Comparison of ENCODE assay signal across 8 cellular contexts in genomic region chr15:75683646-75684312, GRCh38. TPM values are rescaled to one million over a fixed set of nuclear protein-coding genes. Genes with fewer than 3 reads are reported as not detected.
DNase-seq lines count a peak whose midpoint lies in the region; ATAC-seq and TF ChIP-seq lines count a peak whose summit lies in the region.
"Not testable (repeated sequence)": the region's sequence is repeated elsewhere in the genome, so short reads cannot be mapped to it uniquely, and the experiment has no call there.

No MANE protein-coding gene starts in this region.

- WGBS in upper lobe of left lung, 2 donors, result 18% methylated on average over 11 of the region's 14 CpGs; no CpG with 5 or more reads in 1 of the 2 donors

- not testable (repeated sequence) for H3K9me3 Mint-ChIP-seq in central memory CD8-positive, alpha-beta T cell; immature natural killer cell

- H3K9me3 ChIP-seq in Peyer's patch, gastrocnemius medialis, upper lobe of left lung: not testable (repeated sequence)

- H3K4me1 ChIP-seq in Peyer's patch, gastrocnemius medialis: not testable (repeated sequence)
- H3K4me1 ChIP-seq in upper lobe of left lung, result peaks cover 6 to 14% (median 8%) of the 10 kb centered on the region in 4 donors

- H3K27ac ChIP-seq in Peyer's patch, gastrocnemius medialis: not testable (repeated sequence)
- peak overlapping the region in 1 of 4 donors; percentile 14 for H3K27ac ChIP-seq in upper lobe of left lung

- in situ Hi-C loops in gastrocnemius medialis (cut with MboI; ENCODE audit: low sequenced_read_pairs in 4 of 4), result loop anchor here in 2 of 4 donors (10.0 kb wide), 1 partner anchor 51 kb away; no protein-coding TSS in a partner anchor

- not testable (repeated sequence) for H3K27me3 Mint-ChIP-seq in central memory CD8-positive, alpha-beta T cell; immature natural killer cell (ENCODE audit: low read depth in 3 of 3)

- H3K27me3 ChIP-seq in Peyer's patch, gastrocnemius medialis, upper lobe of left lung: not testable (repeated sequence)

- peak; percentile 57 for ATAC-seq in central memory CD8-positive, alpha-beta T cell (replicated peaks; ENCODE audit: extremely low read depth, poor library complexity, severe bottlenecking)
- ATAC-seq in gastrocnemius medialis (peak; percentile 39 to 40), upper lobe of left lung (ENCODE audit: low FRiP score in 2 of 2) (peak; percentile 67 to 85)

- intact Hi-C loops in gastrocnemius medialis (cut with DNase I; ENCODE audit: low total_unique reads), result loop anchor here (5.0 kb wide), 1 partner anchor 176 kb away; no protein-coding TSS in a partner anchor

- not testable (repeated sequence) for H3K36me3 ChIP-seq in Peyer's patch, upper lobe of left lung
- peaks cover 0 to 72% of the 10 kb centered on the region in 2 donors for H3K36me3 ChIP-seq in gastrocnemius medialis

- not testable (repeated sequence) for H3K4me3 ChIP-seq in GM12864 (ENCODE audit: low read depth, low read length); Peyer's patch; gastrocnemius medialis; upper lobe of left lung

- not testable (repeated sequence) for DNase-seq in GM12864 (ENCODE audit: low read depth); gastrocnemius medialis
- DNase-seq in Peyer's patch (peak; percentile 52 to 82 (median 79)), immature natural killer cell (peak; percentile 54 to 66 (median 62)), upper lobe of left lung (peak; percentile 69 to 90)
- peak; percentile 19 to 49 for DNase-seq in activated CD8-positive, alpha-beta memory T cell treated with anti-CD3 and anti-CD28 coated beads for 1 hour (ENCODE audit: extremely low read depth in 1 of 2, low read depth in 1 of 2)
- DNase-seq in central memory CD8-positive, alpha-beta T cell (ENCODE audit: low spot score in 2 of 2), result peak; percentile 36 to 54

- TF ChIP-seq POLR2A in Peyer's patch (IDR thresholded peaks at IDR 0.05); gastrocnemius medialis (IDR thresholded peaks at IDR 0.05); upper lobe of left lung (IDR thresholded peaks at IDR 0.05): not testable (repeated sequence)

- peak; percentile 89 for TF ChIP-seq CTCF in GM12864 (IDR thresholded peaks at IDR 0.05; ENCODE audit: low read depth, low read length, missing control alignments)
- peak; percentile 79 for TF ChIP-seq CTCF in LNCAP (IDR thresholded peaks at IDR 0.05)
- peak; percentile 43 to 85 (median 76) for TF ChIP-seq CTCF in Peyer's patch (IDR thresholded peaks at IDR 0.05)
- TF ChIP-seq CTCF in gastrocnemius medialis (IDR thresholded peaks at IDR 0.05 in 4 of 5, conservative IDR thresholded peaks at IDR 0.05 in 1 of 5), result peak; percentile 53 to 80 (median 73)
- peak; percentile 83 to 90 (median 86) for TF ChIP-seq CTCF in upper lobe of left lung (IDR thresholded peaks at IDR 0.05)

- H3K4me1 Mint-ChIP-seq in central memory CD8-positive, alpha-beta T cell; immature natural killer cell: not testable (repeated sequence)

- not testable (repeated sequence) for H3K36me3 Mint-ChIP-seq in central memory CD8-positive, alpha-beta T cell (ENCODE audit: insufficient read depth); immature natural killer cell

- not testable (repeated sequence) for TF ChIP-seq EP300 in upper lobe of left lung (IDR thresholded peaks at IDR 0.05)

- H3K27ac Mint-ChIP-seq in central memory CD8-positive, alpha-beta T cell (ENCODE audit: low read depth); immature natural killer cell: not testable (repeated sequence)

- H3K4me3 Mint-ChIP-seq in central memory CD8-positive, alpha-beta T cell; immature natural killer cell: not testable (repeated sequence)

RNA-seq across cellular contexts. Expression of gene CSPG4, which starts 28.9 kb away (rescaled TPM):
- total RNA-seq in Peyer's patch, result 10 to 100 TPM in 1 of 4 donors, 1 to 10 TPM in 3; 2.8 to 15.7 (median 6.3) TPM
- polyA plus RNA-seq in immature natural killer cell, result under 1 TPM in 2 of 3 donors, not detected in 1; 0.12 to 0.18 TPM
- 100 to 1,000 TPM in 2 of 4 donors, 10 to 100 TPM in 2; 38.2 to 145 (median 88.5) TPM for total RNA-seq in gastrocnemius medialis
- total RNA-seq in upper lobe of left lung, result 10 to 100 TPM in 5 of 6 donors, 1 to 10 TPM in 1; 8.5 to 38.3 (median 17.7) TPM

RNA-seq across cellular contexts. Expression of gene SNX33, which starts 36.1 kb away (rescaled TPM):
- 10 to 100 TPM; 35.5 to 53.7 (median 49.5) TPM for total RNA-seq in Peyer's patch
- polyA plus RNA-seq in immature natural killer cell, result 1 to 10 TPM in 1 of 3 donors, under 1 TPM in 2; 0.43 to 1.3 (median 0.51) TPM
- total RNA-seq in gastrocnemius medialis, result 1 to 10 TPM; 4.9 to 6.7 (median 5.5) TPM
- total RNA-seq in upper lobe of left lung, result 10 to 100 TPM; 26.7 to 46.1 (median 31.7) TPM

RNA-seq across cellular contexts. Expression of gene IMP3, which starts 43.8 kb away (rescaled TPM):
- 100 to 1,000 TPM in 3 of 4 donors, 10 to 100 TPM in 1; 96.8 to 133 (median 124) TPM for total RNA-seq in Peyer's patch
- 100 to 1,000 TPM; 193 to 238 (median 221) TPM for polyA plus RNA-seq in immature natural killer cell
- 100 to 1,000 TPM; 110 to 184 (median 153) TPM for total RNA-seq in gastrocnemius medialis
- 100 to 1,000 TPM in 1 of 6 donors, 10 to 100 TPM in 5; 64.3 to 183 (median 70.2) TPM for total RNA-seq in upper lobe of left lung

RNA-seq across cellular contexts. Expression of gene SNUPN, which starts 58.3 kb away (rescaled TPM):
- 10 to 100 TPM; 11.5 to 32.2 (median 17.4) TPM for total RNA-seq in Peyer's patch
- polyA plus RNA-seq in immature natural killer cell, result 10 to 100 TPM; 21.2 to 46.0 (median 31.5) TPM
- total RNA-seq in gastrocnemius medialis, result 10 to 100 TPM; 14.2 to 18.3 (median 15.9) TPM
- total RNA-seq in upper lobe of left lung, result 10 to 100 TPM; 14.1 to 30.4 (median 22.4) TPM
